In genomic region chr14:29536886-29537511, GRCh38 we compare ENCODE assay signal across 9 cellular contexts.
DNase-seq lines count a peak whose midpoint lies in the region; ATAC-seq, FAIRE-seq and TF ChIP-seq lines count a peak whose summit lies in the region.
"Had no signal": no experiment of that assay in that cellular context is flagged by ENCODE, and none has a peak within 500 bp of the region (broad histone marks: within the 10 kb centered on the region; RNA-seq: fewer than 3 reads in every experiment).

No MANE protein-coding gene starts in this region.

- no peaks in the 10 kb centered on the region for H4K20me1 ChIP-seq in OCI-LY3 (ENCODE audit: insufficient read depth, low read length)

- DNase-seq in right atrium auricular region (ENCODE audit: low spot score) (no peak), Right ventricle myocardium inferior (ENCODE audit: missing footprints) (no peak), fibroblast of villous mesenchyme (ENCODE audit: low read depth) (peak; percentile 40), urothelium cell line (ENCODE audit: low spot score) (peak; percentile 10), substantia nigra (lab: John Stamatoyannopoulos, UW) (no peak), occipital lobe (lab: John Stamatoyannopoulos, UW) (no peak)
- DNase-seq: activated CD4-positive, alpha-beta T cell treated with anti-CD3 and anti-CD28 coated beads, Interleukin-2, amount 50 U/mL, for 48 hours had no signal

- H3K27me3 ChIP-seq in right atrium auricular region (no peaks in the 10 kb centered on the region), OCI-LY3 (ENCODE audit: low read depth, low read length) (no peaks in the 10 kb centered on the region)

- no peak overlapping the region for H3K9ac ChIP-seq in OCI-LY3 (ENCODE audit: low read length)

- H3K4me2 ChIP-seq in OCI-LY3 (ENCODE audit: low read length): no peak overlapping the region

- FAIRE-seq in urothelium cell line (lab: Jason Lieb, UNC): no peak

- H3K9me3 ChIP-seq in right atrium auricular region (no peaks in the 10 kb centered on the region), OCI-LY3 (ENCODE audit: insufficient read depth, low read length) (no peaks in the 10 kb centered on the region)

- H3K4me3 ChIP-seq in right atrium auricular region (no peak overlapping the region), OCI-LY3 (ENCODE audit: low read length) (no peak overlapping the region), fibroblast of villous mesenchyme (ENCODE audit: low read depth, low read length) (no peak overlapping the region)

- H3K36me3 ChIP-seq in right atrium auricular region (no peaks in the 10 kb centered on the region), OCI-LY3 (replicated peaks; ENCODE audit: low read depth, low read length) (no peaks in the 10 kb centered on the region)

- H3K4me1 ChIP-seq in right atrium auricular region: no peaks in the 10 kb centered on the region
- peaks cover 9% of the 10 kb centered on the region for H3K4me1 ChIP-seq in OCI-LY3 (ENCODE audit: low read length)

- H3K27ac ChIP-seq in right atrium auricular region (no peak overlapping the region), OCI-LY3 (ENCODE audit: low read length) (no peak overlapping the region), substantia nigra (ENCODE audit: low read depth, low read length, poor library complexity, severe bottlenecking) (no peak overlapping the region)

- peak; percentile 19 to 51 for TF ChIP-seq CTCF in right atrium auricular region (IDR thresholded peaks at IDR 0.05)
- TF ChIP-seq CTCF in OCI-LY3 (IDR thresholded peaks at IDR 0.05; ENCODE audit: low read depth, low read length): peak; percentile 50
- TF ChIP-seq CTCF in fibroblast of villous mesenchyme (IDR thresholded peaks at IDR 0.05; ENCODE audit: insufficient read depth, low read depth, low read length): peak; percentile 45

- no peak for ATAC-seq in Right ventricle myocardium inferior
- ATAC-seq in GM19324 (IDR thresholded peaks at IDR 0.05; ENCODE audit: low FRiP score, unreplicated experiment): no peak

- no peak overlapping the region for H2AFZ ChIP-seq in OCI-LY3 (ENCODE audit: low read depth, low read length)

- intact Hi-C loops in Right ventricle myocardium inferior (cut with DNase I): loop anchor here (5.0 kb wide), 1 partner anchor 785 kb away; no protein-coding TSS in a partner anchor

- H3K79me2 ChIP-seq in OCI-LY3 (ENCODE audit: low read length): no peaks in the 10 kb centered on the region

Comparison
In these comparisons a context has a peak if more than half of its experiments do, and no peak if none do; other contexts are left out.
1. DNase-seq: peak in fibroblast of villous mesenchyme (single experiment) and urothelium cell line (single experiment); none in right atrium auricular region (single experiment), Right ventricle myocardium inferior (single experiment), substantia nigra (0 of 49) and occipital lobe (single experiment).
2. Peak in every context shown above with its lines, with median percentiles within 50 percentile points of each other: CTCF ChIP-seq.